In the genomic region with DNA sequence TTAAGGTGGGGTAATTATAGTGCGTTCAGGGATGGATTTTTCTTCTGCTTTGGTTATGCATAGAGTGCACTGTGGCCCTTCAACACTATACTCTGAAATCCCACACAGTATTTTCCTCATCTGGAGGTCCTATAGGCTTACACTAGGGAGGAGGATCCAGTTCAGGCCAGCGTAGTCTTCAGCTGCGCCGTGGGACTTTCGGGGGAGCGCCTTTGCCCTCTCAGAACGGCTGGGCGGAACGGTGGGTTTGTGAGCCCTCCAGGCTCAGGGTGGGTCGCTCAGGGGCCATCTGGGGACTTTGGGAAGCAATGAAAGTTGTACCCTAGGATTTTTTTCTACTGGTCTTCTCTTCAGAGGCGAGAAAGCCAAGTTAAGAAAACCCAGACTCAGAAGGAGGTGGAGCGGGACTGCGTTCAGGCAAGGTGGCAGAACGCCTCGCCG, we compare ENCODE assay signal across 8 cellular contexts. TPM values are rescaled to one million over a fixed set of nuclear protein-coding genes. Genes with fewer than 3 reads are reported as not detected.
DNase-seq lines count a peak whose midpoint lies in the region; ATAC-seq, FAIRE-seq and TF ChIP-seq lines count a peak whose summit lies in the region.

No MANE protein-coding gene starts in this region.

- DNase-seq in D721Med (ENCODE audit: insufficient read length, low spot score) (no peak), OCI-LY7 (ENCODE audit: low spot score) (no peak), chondrocyte (ENCODE audit: low spot score) (no peak), transverse colon (peak; percentile 65), erythroblast (lab: John Stamatoyannopoulos, UW) (no peak)

- peaks cover 9% of the 10 kb centered on the region; the same call in 1 of the 2 replicates for H4K20me1 ChIP-seq in OCI-LY7 (ENCODE audit: insufficient read depth, low read length)

- H3K9ac ChIP-seq in liver (ENCODE audit: low read depth in 1 of 2, low read length in 2 of 2), result peak overlapping the region; percentile 78 to 89

- H3K9me2 ChIP-seq in OCI-LY7 (ENCODE audit: insufficient read depth, low read length), result no peaks in the 10 kb centered on the region

- TF ChIP-seq POLR2A in transverse colon (IDR thresholded peaks at IDR 0.05) (no peak), erythroblast (IDR thresholded peaks at IDR 0.05; ENCODE audit: low read length) (no peak)

- in situ Hi-C loops in transverse colon (cut with MboI; ENCODE audit: low pct_ligation_motif_present in 1 of 4, low pct_unique_long_range_greater_than_20kb in 1 of 4, low sequenced_read_pairs in 3 of 4), result loop anchor here in 2 of 4 donors (25.0 kb wide), 2 partner anchors 111 to 136 kb away; partner anchors contain the start of gene KIFBP (in 1 of the 2)

- H2AFZ ChIP-seq in OCI-LY7 (ENCODE audit: low read length), result peak overlapping the region; percentile 86

- POLR2A ChIA-PET in OCI-LY7 (lab: Charles Lee), result interaction anchor here (0.6 kb wide), 1 partner anchor 142 kb away, joined by 4 read pairs; no protein-coding TSS in a partner anchor

- H3K4me3 ChIP-seq in OCI-LY7 (ENCODE audit: low read depth, low read length, poor library complexity, severe bottlenecking) (peak overlapping the region; percentile 88), liver (ENCODE audit: low read depth in 1 of 3, low read length in 3 of 3) (peak overlapping the region; percentile 84 to 99 (median 86)), transverse colon (peak overlapping the region; percentile 26 to 98 (median 76))

- TSS peak; percentile 99 for BruUV-seq in OCI-LY7 (replicated peaks; lab: Mats Ljungman, UMichigan)

- peaks cover 35% of the 10 kb centered on the region for H3K79me2 ChIP-seq in OCI-LY7 (ENCODE audit: insufficient read depth, low read depth, low read length)

- H3K4me3 Mint-ChIP-seq in chondrocyte (ENCODE audit: unreplicated experiment), result peak overlapping the region; percentile 89

- WGBS in liver, result under 1% methylated on average over 16 of the region's 16 CpGs
- 0% methylated on average over 16 of the region's 16 CpGs; no CpG with 5 or more reads in 1 of the 2 donors for WGBS in transverse colon (ENCODE audit: low coverage in 1 of 2), 2 donors

- H3K27me3 Mint-ChIP-seq in chondrocyte (ENCODE audit: low read depth), result no peaks in the 10 kb centered on the region

- H3K36me3 ChIP-seq in OCI-LY7 (ENCODE audit: insufficient read depth, low read length), result no peaks in the 10 kb centered on the region
- no peaks in the 10 kb centered on the region for H3K36me3 ChIP-seq in liver (ENCODE audit: control insufficient read depth in 4 of 4, insufficient read depth in 3 of 4, low read depth in 1 of 4, low read length in 3 of 4)
- H3K36me3 ChIP-seq in transverse colon, result no peaks in the 10 kb centered on the region

- no peaks in the 10 kb centered on the region for H3K9me3 Mint-ChIP-seq in chondrocyte (ENCODE audit: low read depth)

- H3K27me3 ChIP-seq in liver (ENCODE audit: control insufficient read depth in 4 of 4, insufficient read depth in 4 of 4, low read length in 3 of 4) (no peaks in the 10 kb centered on the region), transverse colon (no peaks in the 10 kb centered on the region)

- CTCF ChIA-PET in OCI-LY7 (lab: Charles Lee; ENCODE audit: unreplicated experiment), result no interaction called here

- TF ChIP-seq RAD21 in liver (IDR thresholded peaks at IDR 0.05), result peak in 1 of 2 donors; percentile 46

- peak; percentile 26 for ATAC-seq in GM19035 (IDR thresholded peaks at IDR 0.05; ENCODE audit: unreplicated experiment)
- ATAC-seq in HG03139 (IDR thresholded peaks at IDR 0.05; ENCODE audit: unreplicated experiment), result peak; percentile 9

- no peaks in the 10 kb centered on the region for H3K9me3 ChIP-seq in OCI-LY7 (ENCODE audit: low read length)
- H3K9me3 ChIP-seq in liver (ENCODE audit: control insufficient read depth in 4 of 4, low read length in 3 of 4), result no peaks in the 10 kb centered on the region
- H3K9me3 ChIP-seq in transverse colon, result no peaks in the 10 kb centered on the region

- TF ChIP-seq CTCF in D721Med (IDR thresholded peaks at IDR 0.05; ENCODE audit: insufficient read depth, missing control alignments) (peak; percentile 48), OCI-LY7 (conservative IDR thresholded peaks at IDR 0.05; ENCODE audit: low read length) (peak; percentile 66), chondrocyte (IDR thresholded peaks at IDR 0.05) (peak; percentile 75), liver (IDR thresholded peaks at IDR 0.05; ENCODE audit: low read depth, low read length, missing input control) (no peak), transverse colon (IDR thresholded peaks at IDR 0.05) (no peak)

- peak overlapping the region; percentile 81 for H3K4me2 ChIP-seq in OCI-LY7 (ENCODE audit: low read length)

- no peaks in the 10 kb centered on the region for H3K36me3 Mint-ChIP-seq in chondrocyte (ENCODE audit: low read depth)

- TF ChIP-seq EP300 in transverse colon (IDR thresholded peaks at IDR 0.05; ENCODE audit: low read depth), result no peak

- H3K27ac Mint-ChIP-seq in chondrocyte (ENCODE audit: unreplicated experiment), result peak overlapping the region; percentile 99

- H3K27ac ChIP-seq in OCI-LY7 (ENCODE audit: low read depth, low read length, poor library complexity, severe bottlenecking) (peak overlapping the region; percentile 64), liver (ENCODE audit: low read depth in 1 of 2, low read length in 2 of 2) (peak overlapping the region; percentile 97 to 100), transverse colon (peak overlapping the region; percentile 90 to 99 (median 93))

- peaks cover 22% of the 10 kb centered on the region for H3K4me1 Mint-ChIP-seq in chondrocyte (ENCODE audit: low read depth)

- intact Hi-C loops in OCI-LY7 (cut with micrococcal nuclease; ENCODE audit: unreplicated experiment) (no loop called here), transverse colon (cut with DNase I; ENCODE audit: low total_unique reads) (no loop called here)

- H3K4me1 ChIP-seq in OCI-LY7 (ENCODE audit: insufficient read depth, low read length, poor library complexity, severe bottlenecking), result peaks cover 15% of the 10 kb centered on the region
- H3K4me1 ChIP-seq in liver (ENCODE audit: control insufficient read depth in 4 of 4, insufficient read depth in 4 of 4, low read length in 3 of 4), result peaks cover 3 to 17% (median 14%) of the 10 kb centered on the region in 4 donors
- H3K4me1 ChIP-seq in transverse colon, result peaks cover 0 to 22% (median 15%) of the 10 kb centered on the region in 4 donors

- FAIRE-seq in D721Med (lab: Jason Lieb, UNC), result no peak

TF ChIP-seq in liver, 16 proteins besides CTCF, POLR2A, EP300 and RAD21 (continues in another document):
- TF ChIP-seq, protein P1, sequence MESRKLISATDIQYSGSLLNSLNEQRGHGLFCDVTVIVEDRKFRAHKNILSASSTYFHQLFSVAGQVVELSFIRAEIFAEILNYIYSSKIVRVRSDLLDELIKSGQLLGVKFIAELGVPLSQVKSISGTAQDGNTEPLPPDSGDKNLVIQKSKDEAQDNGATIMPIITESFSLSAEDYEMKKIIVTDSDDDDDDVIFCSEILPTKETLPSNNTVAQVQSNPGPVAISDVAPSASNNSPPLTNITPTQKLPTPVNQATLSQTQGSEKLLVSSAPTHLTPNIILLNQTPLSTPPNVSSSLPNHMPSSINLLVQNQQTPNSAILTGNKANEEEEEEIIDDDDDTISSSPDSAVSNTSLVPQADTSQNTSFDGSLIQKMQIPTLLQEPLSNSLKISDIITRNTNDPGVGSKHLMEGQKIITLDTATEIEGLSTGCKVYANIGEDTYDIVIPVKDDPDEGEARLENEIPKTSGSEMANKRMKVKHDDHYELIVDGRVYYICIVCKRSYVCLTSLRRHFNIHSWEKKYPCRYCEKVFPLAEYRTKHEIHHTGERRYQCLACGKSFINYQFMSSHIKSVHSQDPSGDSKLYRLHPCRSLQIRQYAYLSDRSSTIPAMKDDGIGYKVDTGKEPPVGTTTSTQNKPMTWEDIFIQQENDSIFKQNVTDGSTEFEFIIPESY (IDR thresholded peaks at IDR 0.05), result no peak
- TF ChIP-seq FOXA1 (IDR thresholded peaks at IDR 0.05) (no peak), EGR1 (IDR thresholded peaks at IDR 0.05; ENCODE audit: low read depth in 2 of 2) (no peak), RXRA (IDR thresholded peaks at IDR 0.05) (no peak), SP1 (IDR thresholded peaks at IDR 0.05) (no peak), YY1 (IDR thresholded peaks at IDR 0.05) (no peak), JUND (IDR thresholded peaks at IDR 0.05) (no peak), HNF4A (conservative IDR thresholded peaks at IDR 0.05) (no peak)
- TF ChIP-seq, protein P2, sequence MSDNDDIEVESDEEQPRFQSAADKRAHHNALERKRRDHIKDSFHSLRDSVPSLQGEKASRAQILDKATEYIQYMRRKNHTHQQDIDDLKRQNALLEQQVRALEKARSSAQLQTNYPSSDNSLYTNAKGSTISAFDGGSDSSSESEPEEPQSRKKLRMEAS (IDR thresholded peaks at IDR 0.05), result no peak
- TF ChIP-seq, protein P3, sequence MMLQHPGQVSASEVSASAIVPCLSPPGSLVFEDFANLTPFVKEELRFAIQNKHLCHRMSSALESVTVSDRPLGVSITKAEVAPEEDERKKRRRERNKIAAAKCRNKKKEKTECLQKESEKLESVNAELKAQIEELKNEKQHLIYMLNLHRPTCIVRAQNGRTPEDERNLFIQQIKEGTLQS (IDR thresholded peaks at IDR 0.05), result no peak

RNA-seq across cellular contexts. Expression of gene VPS26A, which starts 0.7 kb away (rescaled TPM):
- 9.9 and 10.0 TPM in 2 replicates for total RNA-seq in OCI-LY7 (2014; rRNA removed; shearing (Covaris generic))
- total RNA-seq in OCI-LY7 (2022) (33.6 and 41.7 TPM in 2 replicates), chondrocyte (51.7 to 66.3 TPM (median 61.6 TPM) in 3 replicates), liver (10 to 100 TPM; 13.3 to 21.4 TPM), transverse colon (10 to 100 TPM in 3 of 4 donors, 1 to 10 TPM in 1; 5.4 to 38.7 (median 23.2) TPM)
- polyA plus RNA-seq in liver, result 10 to 100 TPM; 10.9 to 15.8 TPM

RNA-seq across cellular contexts. Expression of gene SRGN, which starts 35.4 kb away (rescaled TPM):
- 15.1 and 16.3 TPM in 2 replicates for total RNA-seq in OCI-LY7 (2014; rRNA removed; shearing (Covaris generic))
- total RNA-seq in OCI-LY7 (2022) (5.8 and 9.1 TPM in 2 replicates), chondrocyte (10.3 to 16.1 TPM (median 16.0 TPM) in 3 replicates), liver (100 to 1,000 TPM in 1 of 2 donors, 10 to 100 TPM in 1; 32.2 to 305 TPM), transverse colon (10 to 100 TPM in 3 of 4 donors, 1 to 10 TPM in 1; 9.0 to 83.8 (median 20.3) TPM)
- 10 to 100 TPM; 19.5 to 50.3 TPM for polyA plus RNA-seq in liver

RNA-seq across cellular contexts. Expression of gene SUPV3L1, which starts 56.7 kb away (rescaled TPM):
- total RNA-seq in OCI-LY7 (2014; rRNA removed; shearing (Covaris generic)), result 26.5 and 27.0 TPM in 2 replicates
- 40.9 and 47.9 TPM in 2 replicates for total RNA-seq in OCI-LY7 (2022)
- 24.1 to 28.6 TPM (median 27.4 TPM) in 3 replicates for total RNA-seq in chondrocyte
- total RNA-seq in liver, result 10 to 100 TPM; 14.1 to 21.7 TPM
- polyA plus RNA-seq in liver, result 10 to 100 TPM; 14.5 to 20.6 TPM
- total RNA-seq in transverse colon, result 10 to 100 TPM; 15.3 to 34.0 (median 26.7) TPM

Comparison
In these comparisons a context has a peak if more than half of its experiments do, and no peak if none do; other contexts are left out.
1. CTCF ChIP-seq: peak in D721Med (single experiment), OCI-LY7 (single experiment) and chondrocyte (single experiment); none in liver (single experiment) and transverse colon (0 of 5).
2. Peak in every context shown above with its lines, with median percentiles within 50 percentile points of each other: H3K27ac ChIP-seq and H3K4me3 ChIP-seq.